In genomic region chr13:28489975-28490550, GRCh38 we compare ENCODE assay signal across 1 cellular context.
TF ChIP-seq lines count a peak whose summit lies in the region.

No MANE protein-coding gene starts in this region.

TF ChIP-seq in K562, 482 proteins besides CTCF, POLR2A, EP300 and RAD21 (continued from another document):
- no peak for TF ChIP-seq BACH1 (tag; IDR thresholded peaks at IDR 0.05)
